24 cellular contexts compared by ENCODE assay signal in the genomic region with DNA sequence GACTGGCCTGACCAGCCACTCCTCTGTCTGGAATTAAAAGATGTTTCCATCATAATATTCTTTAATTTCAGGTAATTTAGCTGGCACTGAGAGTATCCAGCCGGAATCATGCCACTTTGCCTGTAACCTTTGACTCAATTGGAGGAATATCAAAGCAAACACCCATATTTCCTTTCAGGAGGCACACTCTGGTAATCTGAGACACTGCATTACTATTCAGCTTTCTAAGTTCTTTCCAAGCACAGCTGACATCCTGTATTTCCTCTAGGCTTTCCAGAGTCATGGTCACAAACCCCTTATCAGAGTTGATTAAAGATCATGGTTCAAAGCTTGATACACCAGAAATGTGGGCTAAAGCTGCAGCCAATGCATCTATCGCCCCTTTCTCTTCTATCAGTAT. TPM values are rescaled to one million over a fixed set of nuclear protein-coding genes. Genes with fewer than 3 reads are reported as not detected.
DNase-seq lines count a peak whose midpoint lies in the region; ATAC-seq and TF ChIP-seq lines count a peak whose summit lies in the region.
"Had no signal": no experiment of that assay in that cellular context is flagged by ENCODE, and none has a peak within 500 bp of the region (broad histone marks: within the 10 kb centered on the region; RNA-seq: fewer than 3 reads in every experiment).

No MANE protein-coding gene starts in this region.

- TF ChIP-seq CTCF in RWPE2 (IDR thresholded peaks at IDR 0.05; ENCODE audit: poor library complexity, severe bottlenecking) (no peak), transverse colon (IDR thresholded peaks at IDR 0.05) (no peak), lower lobe of right lung (IDR thresholded peaks at IDR 0.05) (no peak)

- no peaks in the 10 kb centered on the region for H3K27me3 ChIP-seq in right cardiac atrium (ENCODE audit: control insufficient read depth, insufficient read depth)
- H3K27me3 ChIP-seq in RWPE2 (ENCODE audit: insufficient read depth, poor library complexity, severe bottlenecking), result no peaks in the 10 kb centered on the region
- H3K27me3 ChIP-seq in transverse colon, result no peaks in the 10 kb centered on the region
- no peaks in the 10 kb centered on the region for H3K27me3 ChIP-seq in lower lobe of right lung (ENCODE audit: low read depth)
- H3K27me3 ChIP-seq: dorsolateral prefrontal cortex had no signal

- peak; percentile 52 to 63 for ATAC-seq in right cardiac atrium
- no peak for ATAC-seq in Right ventricle myocardium superior (ENCODE audit: poor library complexity)
- peak; percentile 80 for ATAC-seq in RWPE2 (ENCODE audit: low read depth)
- no peak for ATAC-seq in lower lobe of right lung
- ATAC-seq: esophagus mucosa had no signal

- H3K36me3 ChIP-seq in RWPE2 (ENCODE audit: low read depth) (peaks cover 25% of the 10 kb centered on the region), transverse colon (peaks cover 0 to 16% (median 0%) of the 10 kb centered on the region in 4 donors), lower lobe of right lung (peaks cover 25% of the 10 kb centered on the region)

- peaks cover 6% of the 10 kb centered on the region for H3K27me3 Mint-ChIP-seq in T-helper 2 cell treated with Interferon-gamma antibody and Interleukin-4, amounts not matched to agents 5 μg/mL and 100 μg/mL, for 36 hours (ENCODE audit: low read depth)
- H3K27me3 Mint-ChIP-seq: CD4-positive, alpha-beta T cell had no signal

- intact Hi-C loops in right cardiac atrium (cut with DNase I), result no loop called here
- intact Hi-C loops in Right ventricle myocardium superior (cut with DNase I), result no loop called here
- intact Hi-C loops in transverse colon (cut with DNase I; ENCODE audit: low total_unique reads), result no loop called here
- intact Hi-C loops in lower lobe of right lung (cut with DNase I), result no loop called here

- no peaks in the 10 kb centered on the region for H3K9me3 ChIP-seq in right cardiac atrium (ENCODE audit: control insufficient read depth, low read length)
- no peaks in the 10 kb centered on the region for H3K9me3 ChIP-seq in RWPE2 (ENCODE audit: severe bottlenecking)
- no peaks in the 10 kb centered on the region for H3K9me3 ChIP-seq in transverse colon
- H3K9me3 ChIP-seq in lower lobe of right lung, result no peaks in the 10 kb centered on the region
- H3K9me3 ChIP-seq: HAP-1 had no signal

- in situ Hi-C loops in transverse colon (cut with MboI; ENCODE audit: low pct_ligation_motif_present in 1 of 4, low pct_unique_long_range_greater_than_20kb in 1 of 4, low sequenced_read_pairs in 3 of 4), result no loop called here

- no peaks in the 10 kb centered on the region for H3K9me3 Mint-ChIP-seq in T-helper 2 cell treated with Interferon-gamma antibody and Interleukin-4, amounts not matched to agents 5 μg/mL and 100 μg/mL, for 36 hours
- H3K9me3 Mint-ChIP-seq: activated naive CD4-positive, alpha-beta T cell treated with anti-CD3 and anti-CD28 coated beads for 36 hours; CD4-positive, alpha-beta T cell had no signal

- TF ChIP-seq POLR2A in transverse colon (IDR thresholded peaks at IDR 0.05), result no peak

- WGBS in right cardiac atrium, result 54% methylated on average over 2 of the region's 2 CpGs
- 29 to 54% methylated on average over 1 to 2 of the region's 2 CpGs for WGBS in transverse colon (ENCODE audit: low coverage in 1 of 2), 2 donors

- TF ChIP-seq EP300 in transverse colon (IDR thresholded peaks at IDR 0.05; ENCODE audit: low read depth), result no peak

- H3K4me3 ChIP-seq in right cardiac atrium (ENCODE audit: low read length) (no peak overlapping the region), RWPE2 (ENCODE audit: severe bottlenecking) (no peak overlapping the region), transverse colon (no peak overlapping the region), lower lobe of right lung (no peak overlapping the region)
- H3K4me3 ChIP-seq: dorsolateral prefrontal cortex, HAP-1 had no signal

- H3K27ac ChIP-seq in right cardiac atrium (ENCODE audit: low read length) (no peak overlapping the region), RWPE2 (ENCODE audit: poor library complexity, severe bottlenecking) (no peak overlapping the region), transverse colon (peak overlapping the region; percentile 8 to 49 (median 36)), lower lobe of right lung (no peak overlapping the region)
- H3K27ac ChIP-seq: dorsolateral prefrontal cortex had no signal

- H3K27ac Mint-ChIP-seq in T-helper 2 cell treated with Interferon-gamma antibody and Interleukin-4, amounts not matched to agents 5 μg/mL and 100 μg/mL, for 36 hours, result no peak overlapping the region
- H3K27ac Mint-ChIP-seq: activated naive CD4-positive, alpha-beta T cell treated with anti-CD3 and anti-CD28 coated beads for 36 hours; CD4-positive, alpha-beta T cell; immature natural killer cell had no signal

- H3K4me1 ChIP-seq in right cardiac atrium (ENCODE audit: control insufficient read depth, insufficient read depth, low read length) (no peaks in the 10 kb centered on the region), RWPE2 (ENCODE audit: insufficient read depth, poor library complexity, severe bottlenecking) (peaks cover 12% of the 10 kb centered on the region), transverse colon (peaks cover 0 to 29% (median 2%) of the 10 kb centered on the region in 4 donors), lower lobe of right lung (peaks cover 5% of the 10 kb centered on the region)

- no peaks in the 10 kb centered on the region for H3K4me1 Mint-ChIP-seq in T-helper 2 cell treated with Interferon-gamma antibody and Interleukin-4, amounts not matched to agents 5 μg/mL and 100 μg/mL, for 36 hours (ENCODE audit: low read depth)
- H3K4me1 Mint-ChIP-seq: immature natural killer cell had no signal

- peaks cover 3% of the 10 kb centered on the region for H3K36me3 Mint-ChIP-seq in T-helper 2 cell treated with Interferon-gamma antibody and Interleukin-4, amounts not matched to agents 5 μg/mL and 100 μg/mL, for 36 hours (ENCODE audit: low read depth)

- H3K4me3 Mint-ChIP-seq in T-helper 2 cell treated with Interferon-gamma antibody and Interleukin-4, amounts not matched to agents 5 μg/mL and 100 μg/mL, for 36 hours, result no peak overlapping the region
- H3K4me3 Mint-ChIP-seq: activated naive CD4-positive, alpha-beta T cell treated with anti-CD3 and anti-CD28 coated beads for 36 hours; CD4-positive, alpha-beta T cell; immature natural killer cell had no signal

- DNase-seq in right cardiac atrium, result no peak
- DNase-seq in Right ventricle myocardium superior, result no peak
- no peak for DNase-seq in RWPE2 (ENCODE audit: low spot score)
- peak; percentile 7 for DNase-seq in iPS-NIHi11 (ENCODE audit: low spot score)
- DNase-seq in transverse colon, result peak; percentile 14
- no peak for DNase-seq in lower lobe of right lung
- DNase-seq in DMS79 treated with DMSO at 0.1 percent for 48 hours (lab: John Stamatoyannopoulos, UW), result no peak
- DNase-seq in T-helper 2 cell treated with Interferon-gamma antibody and Interleukin-4, amounts not matched to agents 5 μg/mL and 100 μg/mL, for 36 hours (ENCODE audit: low spot score), result no peak
- DNase-seq: activated CD4-positive, alpha-beta T cell treated with anti-CD3 and anti-CD28 coated beads, Interleukin-2, amount 50 U/mL, for 4 hours; activated naive CD4-positive, alpha-beta T cell treated with anti-CD3 and anti-CD28 coated beads for 36 hours; activated T-cell treated with anti-CD3 and anti-CD28 coated beads for 4 hours; CD4-positive, alpha-beta T cell; dorsolateral prefrontal cortex; head of caudate nucleus; immature natural killer cell; Karpas-422; mesendoderm; NCI-H1417 treated with DMSO at 0.1 percent for 48 hours; NCI-H524; OCI-M1; stimulated activated CD4-positive, alpha-beta T cell treated with anti-CD3 and anti-CD28 coated beads, Interleukin-4, amount 100 ng/mL, for 24 hours; substantia nigra had no signal

RNA-seq across cellular contexts. Expression of a gene that starts 29.3 kb away (rescaled TPM):
- 10 to 100 TPM; 19.0 to 23.1 (median 21.5) TPM for total RNA-seq in right cardiac atrium
- polyA plus RNA-seq in right cardiac atrium, result 18.4 TPM
- total RNA-seq in Right ventricle myocardium superior, result 21.0 TPM
- 10 to 100 TPM in 3 of 4 donors, 1 to 10 TPM in 1; 4.5 to 37.0 (median 22.0) TPM for total RNA-seq in transverse colon
- total RNA-seq in lower lobe of right lung, result 19.1 TPM

RNA-seq across cellular contexts. Expression of a gene that starts 29.4 kb away (rescaled TPM):
- total RNA-seq in right cardiac atrium (1 to 10 TPM; 3.8 to 6.3 (median 6.2) TPM), Right ventricle myocardium superior (3.4 TPM), transverse colon (10 to 100 TPM in 1 of 4 donors, 1 to 10 TPM in 2, under 1 TPM in 1; 0.40 to 11.1 (median 8.4) TPM), lower lobe of right lung (6.7 TPM)
- 2.1 TPM for polyA plus RNA-seq in right cardiac atrium

Comparison
In these comparisons a context has a peak if more than half of its experiments do, and no peak if none do; other contexts are left out.
1. ATAC-seq: peak in right cardiac atrium (2 of 2) and RWPE2 (single experiment); none in Right ventricle myocardium superior (single experiment) and lower lobe of right lung (0 of 2).
2. DNase-seq: peak in iPS-NIHi11 (single experiment) and transverse colon (single experiment); none in right cardiac atrium (0 of 3), Right ventricle myocardium superior (single experiment), RWPE2 (single experiment), lower lobe of right lung (single experiment), DMS79 treated with DMSO at 0.1 percent for 48 hours (single experiment) and T-helper 2 cell treated with Interferon-gamma antibody and Interleukin-4, amounts not matched to agents 5 μg/mL and 100 μg/mL, for 36 hours (single experiment).
3. H3K27ac ChIP-seq: peak in transverse colon (4 of 4); none in right cardiac atrium (single experiment), RWPE2 (single experiment) and lower lobe of right lung (single experiment).